Comparison of ENCODE assay signal across 2 cellular contexts in the genomic region with DNA sequence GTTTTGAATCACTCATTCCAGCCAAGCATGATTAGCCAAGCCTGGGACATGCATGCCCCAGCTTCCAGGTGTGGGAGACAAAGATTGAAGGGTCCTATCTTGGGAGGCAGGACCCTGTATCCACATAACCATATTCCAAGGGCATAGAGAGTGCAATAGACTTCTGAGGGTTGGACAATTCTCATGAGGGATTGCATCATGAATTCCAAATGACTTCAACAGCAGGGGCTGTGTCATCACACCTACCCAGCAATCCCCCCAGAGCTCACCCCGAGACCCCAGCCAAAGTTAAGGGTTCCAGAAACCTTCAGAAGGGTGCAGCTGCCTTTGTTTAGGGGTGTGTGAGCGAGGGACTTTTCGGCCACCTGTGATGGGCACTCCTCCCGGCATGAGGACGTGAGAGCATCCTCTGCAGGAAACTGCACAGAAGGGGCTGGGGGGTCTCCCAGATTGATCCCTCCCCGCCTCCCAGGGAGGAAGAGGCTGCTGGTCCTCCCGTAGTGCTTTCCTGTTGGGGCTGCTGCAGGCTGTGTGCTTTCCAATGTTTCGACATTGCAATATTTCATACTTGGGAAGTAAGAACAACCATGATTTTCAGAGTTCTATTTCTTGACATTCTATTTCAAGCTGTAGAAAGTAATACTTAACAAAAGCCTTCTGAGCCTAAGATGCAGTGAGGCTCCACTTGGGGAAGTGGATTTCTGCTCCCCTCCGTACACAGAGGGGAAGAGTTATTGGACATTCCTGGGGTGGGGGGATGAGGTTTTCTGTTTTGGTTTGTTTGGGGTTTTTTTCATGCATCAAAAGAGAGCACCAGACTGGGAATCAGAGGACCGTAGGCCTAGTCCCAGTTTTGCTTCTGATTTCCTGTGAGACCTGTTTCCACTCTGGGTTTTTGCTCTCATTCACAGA.
A peak's percentile ranks its signal among the peaks of the same experiment; 100 is the strongest.
TF ChIP-seq lines count a peak whose summit lies in the region.

No MANE protein-coding gene starts in this region.

TF ChIP-seq in WTC11, 78 proteins besides CTCF, POLR2A, EP300 and RAD21:
- TF ChIP-seq GABPB1 (CRISPR knock-in tag; IDR thresholded peaks at IDR 0.05) = peak; percentile 47; the same call in 1 of the 2 replicates
- TF ChIP-seq, protein P1, sequence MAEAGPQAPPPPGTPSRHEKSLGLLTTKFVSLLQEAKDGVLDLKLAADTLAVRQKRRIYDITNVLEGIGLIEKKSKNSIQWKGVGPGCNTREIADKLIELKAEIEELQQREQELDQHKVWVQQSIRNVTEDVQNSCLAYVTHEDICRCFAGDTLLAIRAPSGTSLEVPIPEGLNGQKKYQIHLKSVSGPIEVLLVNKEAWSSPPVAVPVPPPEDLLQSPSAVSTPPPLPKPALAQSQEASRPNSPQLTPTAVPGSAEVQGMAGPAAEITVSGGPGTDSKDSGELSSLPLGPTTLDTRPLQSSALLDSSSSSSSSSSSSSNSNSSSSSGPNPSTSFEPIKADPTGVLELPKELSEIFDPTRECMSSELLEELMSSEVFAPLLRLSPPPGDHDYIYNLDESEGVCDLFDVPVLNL (CRISPR knock-in tag; IDR thresholded peaks at IDR 0.05; ENCODE audit: borderline replicate concordance, low read depth) = no peak

TF ChIP-seq in HepG2, 621 proteins besides CTCF, POLR2A, EP300 and RAD21:
- TF ChIP-seq JARID2 (CRISPR knock-in tag; IDR thresholded peaks at IDR 0.05; ENCODE audit: insufficient replicate concordance) (no peak), CEBPB (IDR thresholded peaks at IDR 0.05; ENCODE audit: borderline replicate concordance, low read depth, low read length) (peak; percentile 66; the same call in 1 of the 2 replicates)
- TF ChIP-seq, protein P2, sequence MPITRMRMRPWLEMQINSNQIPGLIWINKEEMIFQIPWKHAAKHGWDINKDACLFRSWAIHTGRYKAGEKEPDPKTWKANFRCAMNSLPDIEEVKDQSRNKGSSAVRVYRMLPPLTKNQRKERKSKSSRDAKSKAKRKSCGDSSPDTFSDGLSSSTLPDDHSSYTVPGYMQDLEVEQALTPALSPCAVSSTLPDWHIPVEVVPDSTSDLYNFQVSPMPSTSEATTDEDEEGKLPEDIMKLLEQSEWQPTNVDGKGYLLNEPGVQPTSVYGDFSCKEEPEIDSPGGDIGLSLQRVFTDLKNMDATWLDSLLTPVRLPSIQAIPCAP (CRISPR knock-in tag; IDR thresholded peaks at IDR 0.05; ENCODE audit: low read depth) = no peak
- TF ChIP-seq, protein P3, sequence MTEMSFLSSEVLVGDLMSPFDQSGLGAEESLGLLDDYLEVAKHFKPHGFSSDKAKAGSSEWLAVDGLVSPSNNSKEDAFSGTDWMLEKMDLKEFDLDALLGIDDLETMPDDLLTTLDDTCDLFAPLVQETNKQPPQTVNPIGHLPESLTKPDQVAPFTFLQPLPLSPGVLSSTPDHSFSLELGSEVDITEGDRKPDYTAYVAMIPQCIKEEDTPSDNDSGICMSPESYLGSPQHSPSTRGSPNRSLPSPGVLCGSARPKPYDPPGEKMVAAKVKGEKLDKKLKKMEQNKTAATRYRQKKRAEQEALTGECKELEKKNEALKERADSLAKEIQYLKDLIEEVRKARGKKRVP (CRISPR knock-in tag; IDR thresholded peaks at IDR 0.05) = peak in 1 of 2 experiments; percentile 75; a peak in 2 of 4 replicates
